In the genomic region with DNA sequence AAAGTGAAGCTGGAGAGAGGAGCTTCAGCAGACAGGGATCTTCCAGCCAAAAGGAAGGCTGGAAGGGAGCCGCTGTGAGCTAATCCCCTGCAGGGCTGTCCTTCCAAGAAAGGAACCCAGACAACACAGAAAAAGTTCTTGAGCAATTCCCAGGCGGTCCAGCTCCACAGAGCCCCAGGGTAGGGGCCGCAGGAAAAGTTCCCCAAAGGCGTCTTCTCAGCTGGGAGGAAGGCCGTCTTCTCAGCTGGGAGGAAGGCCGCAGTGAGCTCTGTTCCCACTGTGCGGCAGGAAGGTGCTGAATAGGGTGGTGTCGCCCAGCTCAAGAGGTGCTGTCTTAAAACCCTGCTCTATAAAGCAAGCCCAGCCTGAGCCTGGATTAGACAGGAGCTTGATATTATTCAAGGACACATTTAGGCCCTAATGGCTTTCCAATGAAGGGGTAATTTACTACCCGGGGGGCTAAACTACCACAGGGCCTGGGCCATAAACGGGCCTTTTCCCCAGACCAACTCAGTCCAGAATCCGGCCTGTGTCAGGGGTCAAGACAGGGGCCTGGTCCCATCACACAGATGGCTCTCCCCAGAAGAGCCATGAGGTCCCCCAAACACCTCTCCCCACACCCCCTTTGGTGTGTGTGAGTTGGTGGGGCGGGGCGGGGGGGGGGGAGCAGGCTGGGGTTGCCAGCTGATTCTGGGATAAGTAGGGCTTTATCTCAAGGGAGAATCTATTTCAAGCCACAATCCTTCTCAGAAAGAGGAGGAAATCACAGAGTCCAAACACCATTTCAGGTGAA, we compare ENCODE assay signal across 8 cellular contexts.
DNase-seq lines count a peak whose midpoint lies in the region; ATAC-seq and TF ChIP-seq lines count a peak whose summit lies in the region.

No MANE protein-coding gene starts in this region.

- in situ Hi-C loops in transverse colon (cut with MboI; ENCODE audit: low pct_ligation_motif_present in 1 of 4, low pct_unique_long_range_greater_than_20kb in 1 of 4, low sequenced_read_pairs in 3 of 4) = no loop called here

- H3K27me3 ChIP-seq in transverse colon = no peaks in the 10 kb centered on the region

- DNase-seq in activated CD8-positive, alpha-beta T cell treated with anti-CD3 and anti-CD28 coated beads for 36 hours = no peak
- no peak for DNase-seq in activated CD8-positive, alpha-beta T cell treated with anti-CD3 and anti-CD28 coated beads, Interleukin-2, amount 10 ng/mL, durations not matched to agents 7 days and 5 days
- DNase-seq in coronary artery (ENCODE audit: low spot score) (no peak), transverse colon (peak; percentile 58), DMS53 (lab: John Stamatoyannopoulos, UW) (no peak), HPDE6-E6E7 (ENCODE audit: extremely low spot score) (no peak), SHP77 (lab: John Stamatoyannopoulos, UW) (no peak)

- peak overlapping the region in 1 of 2 donors; percentile 83 for H3K27ac ChIP-seq in coronary artery
- peak overlapping the region; percentile 49 for H3K27ac ChIP-seq in mesodermal cell (ENCODE audit: low read depth, low read length, severe bottlenecking)
- peak overlapping the region; percentile 93 to 97 (median 96) for H3K27ac ChIP-seq in transverse colon

- no peaks in the 10 kb centered on the region for H3K36me3 Mint-ChIP-seq in activated CD8-positive, alpha-beta T cell treated with anti-CD3 and anti-CD28 coated beads for 36 hours (ENCODE audit: low read depth)
- peaks cover 7% of the 10 kb centered on the region for H3K36me3 Mint-ChIP-seq in activated CD8-positive, alpha-beta T cell treated with anti-CD3 and anti-CD28 coated beads, Interleukin-2, amount 10 ng/mL, durations not matched to agents 7 days and 5 days (ENCODE audit: low read depth)

- no peak for TF ChIP-seq EP300 in transverse colon (IDR thresholded peaks at IDR 0.05; ENCODE audit: low read depth)

- WGBS in mesodermal cell (ENCODE audit: insufficient coverage in 2 of 2), 2 experiments = 31 to 68% methylated on average over 3 to 8 of the region's 13 CpGs
- 33% methylated on average over 13 of the region's 13 CpGs; no CpG with 5 or more reads in 1 of the 2 donors for WGBS in transverse colon (ENCODE audit: low coverage in 1 of 2), 2 donors

- H3K9me3 Mint-ChIP-seq in activated CD8-positive, alpha-beta T cell treated with anti-CD3 and anti-CD28 coated beads for 36 hours = no peaks in the 10 kb centered on the region
- H3K9me3 Mint-ChIP-seq in activated CD8-positive, alpha-beta T cell treated with anti-CD3 and anti-CD28 coated beads, Interleukin-2, amount 10 ng/mL, durations not matched to agents 7 days and 5 days (ENCODE audit: insufficient read depth) = no peaks in the 10 kb centered on the region

- H3K4me3 ChIP-seq in coronary artery (peak overlapping the region; percentile 98), mesodermal cell (ENCODE audit: extremely low read depth, insufficient read depth, low read length, poor library complexity, severe bottlenecking) (peak overlapping the region; percentile 84), transverse colon (peak overlapping the region in 3 of 4 donors; percentile 89 to 97 (median 93))

- no peak for TF ChIP-seq POLR2A in transverse colon (IDR thresholded peaks at IDR 0.05)

- ATAC-seq in activated CD8-positive, alpha-beta T cell treated with anti-CD3 and anti-CD28 coated beads for 36 hours = no peak
- ATAC-seq in activated CD8-positive, alpha-beta T cell treated with anti-CD3 and anti-CD28 coated beads, Interleukin-2, amount 10 ng/mL, durations not matched to agents 7 days and 5 days = no peak

- intact Hi-C loops in activated CD8-positive, alpha-beta T cell treated with anti-CD3 and anti-CD28 coated beads for 36 hours (cut with micrococcal nuclease) = no loop called here
- intact Hi-C loops in transverse colon (cut with DNase I; ENCODE audit: low total_unique reads) = loop anchor here (5.0 to 10.0 kb wide), 2 partner anchors 124 to 297 kb away; partner anchors contain the start of gene ASXL1

- peaks cover 55% of the 10 kb centered on the region for H3K4me1 Mint-ChIP-seq in activated CD8-positive, alpha-beta T cell treated with anti-CD3 and anti-CD28 coated beads for 36 hours (ENCODE audit: low read depth)
- peaks cover 23% of the 10 kb centered on the region for H3K4me1 Mint-ChIP-seq in activated CD8-positive, alpha-beta T cell treated with anti-CD3 and anti-CD28 coated beads, Interleukin-2, amount 10 ng/mL, durations not matched to agents 7 days and 5 days (ENCODE audit: low read depth)

- H3K27me3 Mint-ChIP-seq in activated CD8-positive, alpha-beta T cell treated with anti-CD3 and anti-CD28 coated beads for 36 hours = no peaks in the 10 kb centered on the region
- no peaks in the 10 kb centered on the region for H3K27me3 Mint-ChIP-seq in activated CD8-positive, alpha-beta T cell treated with anti-CD3 and anti-CD28 coated beads, Interleukin-2, amount 10 ng/mL, durations not matched to agents 7 days and 5 days (ENCODE audit: low read depth)

- POLR2A ChIA-PET in activated CD8-positive, alpha-beta T cell treated with anti-CD3 and anti-CD28 coated beads for 36 hours (lab: Charles Lee) = no interaction called here
- POLR2A ChIA-PET in activated CD8-positive, alpha-beta T cell treated with anti-CD3 and anti-CD28 coated beads, Interleukin-2, amount 10 ng/mL, durations not matched to agents 7 days and 5 days (lab: Charles Lee) = interaction anchor here (0.5 kb wide), 1 partner anchor 820 kb away, joined by 3 read pairs; no protein-coding TSS in a partner anchor

- H3K9me3 ChIP-seq in mesodermal cell (ENCODE audit: control insufficient read depth, low read length) = no peaks in the 10 kb centered on the region
- no peaks in the 10 kb centered on the region for H3K9me3 ChIP-seq in transverse colon

- no peak overlapping the region for H3K27ac Mint-ChIP-seq in activated CD8-positive, alpha-beta T cell treated with anti-CD3 and anti-CD28 coated beads for 36 hours
- H3K27ac Mint-ChIP-seq in activated CD8-positive, alpha-beta T cell treated with anti-CD3 and anti-CD28 coated beads, Interleukin-2, amount 10 ng/mL, durations not matched to agents 7 days and 5 days = no peak overlapping the region

- H3K4me1 ChIP-seq in mesodermal cell (ENCODE audit: control insufficient read depth, insufficient read depth, low read length, poor library complexity, severe bottlenecking) (peaks cover 45% of the 10 kb centered on the region), transverse colon (peaks cover 46 to 73% (median 64%) of the 10 kb centered on the region in 4 donors)

- no peak for TF ChIP-seq CTCF in activated CD8-positive, alpha-beta T cell treated with anti-CD3 and anti-CD28 coated beads for 36 hours (IDR thresholded peaks at IDR 0.05)
- TF ChIP-seq CTCF in coronary artery (IDR thresholded peaks at IDR 0.05) (no peak), transverse colon (IDR thresholded peaks at IDR 0.05) (no peak)

- CTCF ChIA-PET in activated CD8-positive, alpha-beta T cell treated with anti-CD3 and anti-CD28 coated beads for 36 hours (lab: Charles Lee) = interaction anchor here (1.1 kb wide), 1 partner anchor 40 kb away, joined by 3 read pairs; no protein-coding TSS in a partner anchor
- CTCF ChIA-PET in activated CD8-positive, alpha-beta T cell treated with anti-CD3 and anti-CD28 coated beads, Interleukin-2, amount 10 ng/mL, durations not matched to agents 7 days and 5 days (lab: Charles Lee) = interaction anchor here (1.4 to 2.5 kb wide), 3 partner anchors 10 to 192 kb away, joined by 4 to 7 read pairs (median 6); partner anchors contain the start of gene C20orf203

- H3K36me3 ChIP-seq in mesodermal cell (ENCODE audit: control insufficient read depth, insufficient read depth, low read length) (peaks cover 3% of the 10 kb centered on the region), transverse colon (no peaks in the 10 kb centered on the region)

- peak overlapping the region; percentile 71 for H3K4me3 Mint-ChIP-seq in activated CD8-positive, alpha-beta T cell treated with anti-CD3 and anti-CD28 coated beads for 36 hours
- H3K4me3 Mint-ChIP-seq in activated CD8-positive, alpha-beta T cell treated with anti-CD3 and anti-CD28 coated beads, Interleukin-2, amount 10 ng/mL, durations not matched to agents 7 days and 5 days = no peak overlapping the region
